ENCODE assay signal across 8 cellular contexts in the genomic region with DNA sequence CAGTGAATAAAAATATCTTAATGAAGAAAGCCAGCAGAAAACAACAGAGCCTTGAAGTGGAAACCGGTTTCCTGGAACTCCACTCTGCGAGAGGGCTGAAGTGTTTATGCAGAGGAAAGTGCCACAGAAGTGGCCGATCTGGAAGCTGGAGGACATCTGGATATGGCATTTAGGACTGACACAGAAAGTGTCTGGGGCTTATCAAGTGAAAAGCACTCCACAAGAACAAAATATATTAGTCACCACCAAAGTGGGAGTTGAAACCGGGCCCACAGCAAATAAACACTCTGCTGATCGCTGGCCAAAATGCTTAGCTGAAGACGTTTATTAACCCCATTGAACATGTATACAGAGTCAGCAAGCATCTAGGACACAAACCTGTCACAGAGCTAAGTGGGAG. TPM values are rescaled to one million over a fixed set of nuclear protein-coding genes. Genes with fewer than 3 reads are reported as not detected.
DNase-seq lines count a peak whose midpoint lies in the region; ATAC-seq and TF ChIP-seq lines count a peak whose summit lies in the region.

No MANE protein-coding gene starts in this region.

- in situ Hi-C loops in GM13977 (cut with MboI; ENCODE audit: low pct_unique_long_range_greater_than_20kb, low sequenced_read_pairs, unreplicated experiment) = no loop called here

- CTCF ChIA-PET in HEK293 (lab: Yijun Ruan, JAX) = interaction anchor here (0.6 to 2.4 kb wide), 4 partner anchors 92 to 960 kb away, joined by 3 to 10 read pairs (median 4); no protein-coding TSS in a partner anchor

- H3K4me3 ChIP-seq in HEK293 (ENCODE audit: low read depth, low read length) (no peak overlapping the region), spleen (no peak overlapping the region)

- TF ChIP-seq POLR2A in spleen (IDR thresholded peaks at IDR 0.05) = no peak

- DNase-seq in SK-N-DZ (ENCODE audit: low spot score) (peak; percentile 53), Right ventricle myocardium superior (no peak), spleen (no peak), SIG-M5 (lab: John Stamatoyannopoulos, UW) (no peak), mesenteric fat pad (ENCODE audit: low spot score) (no peak), cerebellum (ENCODE audit: low spot score) (no peak), GM13977 (ENCODE audit: low spot score) (no peak)

- H3K9me3 ChIP-seq in HEK293 (ENCODE audit: control insufficient read depth, insufficient read depth, low read depth, low read length) (no peaks in the 10 kb centered on the region), spleen (no peaks in the 10 kb centered on the region)

- TF ChIP-seq CTCF in HEK293 (tag by site-specific recombination; IDR thresholded peaks at IDR 0.05) (no peak), spleen (IDR thresholded peaks at IDR 0.05 in 8 of 11, conservative IDR thresholded peaks at IDR 0.05 in 3 of 11) (no peak), GM13977 (IDR thresholded peaks at IDR 0.05; ENCODE audit: extremely low read depth, insufficient read depth, missing control alignments) (no peak)

- no peaks in the 10 kb centered on the region for H3K27me3 ChIP-seq in spleen (replicated peaks in 1 of 7)

- POLR2A ChIA-PET in HEK293 (lab: Yijun Ruan, JAX) = no interaction called here

- H3K27ac ChIP-seq in HEK293 (ENCODE audit: extremely low read depth, low read depth, low read length) (no peak overlapping the region), spleen (peak overlapping the region; percentile 70 to 92 (median 78))

- H3K36me3 ChIP-seq in HEK293 (ENCODE audit: control insufficient read depth in 2 of 2, insufficient read depth in 1 of 2, low read length in 2 of 2) (peaks cover 0 to 4% of the 10 kb centered on the region in 2 experiments; a peak in 1 of 3 replicates), spleen (peaks cover 0 to 11% (median 0%) of the 10 kb centered on the region in 6 donors)

- H3K4me1 ChIP-seq in HEK293 (ENCODE audit: control insufficient read depth, insufficient read depth, low read length) (no peaks in the 10 kb centered on the region; the same call in 1 of the 2 replicates), spleen (peaks cover 50 to 100% (median 92%) of the 10 kb centered on the region in 6 donors)

- peak; percentile 68 for ATAC-seq in Right ventricle myocardium superior (ENCODE audit: poor library complexity)

- intact Hi-C loops in Right ventricle myocardium superior (cut with DNase I) = no loop called here
- intact Hi-C loops in spleen (cut with DNase I; ENCODE audit: low total_unique reads) = no loop called here

- 30 to 41% (median 38%) methylated on average over 6 of the region's 6 CpGs for WGBS in spleen, 5 donors

TF ChIP-seq in HEK293, 187 proteins besides CTCF, POLR2A, EP300 and RAD21 (continues in another document):
- TF ChIP-seq GLI2 (tag by site-specific recombination; IDR thresholded peaks at IDR 0.05; ENCODE audit: borderline replicate concordance, low read depth) (no peak), ZFP69B (tag by site-specific recombination; IDR thresholded peaks at IDR 0.05) (peak; percentile 74), ZBTB48 (tag by site-specific recombination; IDR thresholded peaks at IDR 0.05) (no peak), ZNF623 (tag by site-specific recombination; IDR thresholded peaks at IDR 0.05) (no peak), ZNF112 (tag by site-specific recombination; IDR thresholded peaks at IDR 0.05) (no peak)
- TF ChIP-seq, protein P1, sequence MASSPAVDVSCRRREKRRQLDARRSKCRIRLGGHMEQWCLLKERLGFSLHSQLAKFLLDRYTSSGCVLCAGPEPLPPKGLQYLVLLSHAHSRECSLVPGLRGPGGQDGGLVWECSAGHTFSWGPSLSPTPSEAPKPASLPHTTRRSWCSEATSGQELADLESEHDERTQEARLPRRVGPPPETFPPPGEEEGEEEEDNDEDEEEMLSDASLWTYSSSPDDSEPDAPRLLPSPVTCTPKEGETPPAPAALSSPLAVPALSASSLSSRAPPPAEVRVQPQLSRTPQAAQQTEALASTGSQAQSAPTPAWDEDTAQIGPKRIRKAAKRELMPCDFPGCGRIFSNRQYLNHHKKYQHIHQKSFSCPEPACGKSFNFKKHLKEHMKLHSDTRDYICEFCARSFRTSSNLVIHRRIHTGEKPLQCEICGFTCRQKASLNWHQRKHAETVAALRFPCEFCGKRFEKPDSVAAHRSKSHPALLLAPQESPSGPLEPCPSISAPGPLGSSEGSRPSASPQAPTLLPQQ (tag by site-specific recombination; IDR thresholded peaks at IDR 0.05) = peak; percentile 92; the same call in 1 of the 2 replicates
- TF ChIP-seq, protein P2, sequence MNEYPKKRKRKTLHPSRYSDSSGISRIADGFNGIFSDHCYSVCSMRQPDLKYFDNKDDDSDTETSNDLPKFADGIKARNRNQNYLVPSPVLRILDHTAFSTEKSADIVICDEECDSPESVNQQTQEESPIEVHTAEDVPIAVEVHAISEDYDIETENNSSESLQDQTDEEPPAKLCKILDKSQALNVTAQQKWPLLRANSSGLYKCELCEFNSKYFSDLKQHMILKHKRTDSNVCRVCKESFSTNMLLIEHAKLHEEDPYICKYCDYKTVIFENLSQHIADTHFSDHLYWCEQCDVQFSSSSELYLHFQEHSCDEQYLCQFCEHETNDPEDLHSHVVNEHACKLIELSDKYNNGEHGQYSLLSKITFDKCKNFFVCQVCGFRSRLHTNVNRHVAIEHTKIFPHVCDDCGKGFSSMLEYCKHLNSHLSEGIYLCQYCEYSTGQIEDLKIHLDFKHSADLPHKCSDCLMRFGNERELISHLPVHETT (tag by site-specific recombination; IDR thresholded peaks at IDR 0.05) = no peak
- TF ChIP-seq, protein P3, sequence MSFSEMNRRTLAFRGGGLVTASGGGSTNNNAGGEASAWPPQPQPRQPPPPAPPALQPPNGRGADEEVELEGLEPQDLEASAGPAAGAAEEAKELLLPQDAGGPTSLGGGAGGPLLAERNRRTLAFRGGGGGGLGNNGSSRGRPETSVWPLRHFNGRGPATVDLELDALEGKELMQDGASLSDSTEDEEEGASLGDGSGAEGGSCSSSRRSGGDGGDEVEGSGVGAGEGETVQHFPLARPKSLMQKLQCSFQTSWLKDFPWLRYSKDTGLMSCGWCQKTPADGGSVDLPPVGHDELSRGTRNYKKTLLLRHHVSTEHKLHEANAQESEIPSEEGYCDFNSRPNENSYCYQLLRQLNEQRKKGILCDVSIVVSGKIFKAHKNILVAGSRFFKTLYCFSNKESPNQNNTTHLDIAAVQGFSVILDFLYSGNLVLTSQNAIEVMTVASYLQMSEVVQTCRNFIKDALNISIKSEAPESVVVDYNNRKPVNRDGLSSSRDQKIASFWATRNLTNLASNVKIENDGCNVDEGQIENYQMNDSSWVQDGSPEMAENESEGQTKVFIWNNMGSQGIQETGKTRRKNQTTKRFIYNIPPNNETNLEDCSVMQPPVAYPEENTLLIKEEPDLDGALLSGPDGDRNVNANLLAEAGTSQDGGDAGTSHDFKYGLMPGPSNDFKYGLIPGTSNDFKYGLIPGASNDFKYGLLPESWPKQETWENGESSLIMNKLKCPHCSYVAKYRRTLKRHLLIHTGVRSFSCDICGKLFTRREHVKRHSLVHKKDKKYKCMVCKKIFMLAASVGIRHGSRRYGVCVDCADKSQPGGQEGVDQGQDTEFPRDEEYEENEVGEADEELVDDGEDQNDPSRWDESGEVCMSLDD (tag by site-specific recombination; IDR thresholded peaks at IDR 0.05) = no peak
- TF ChIP-seq, protein P4, sequence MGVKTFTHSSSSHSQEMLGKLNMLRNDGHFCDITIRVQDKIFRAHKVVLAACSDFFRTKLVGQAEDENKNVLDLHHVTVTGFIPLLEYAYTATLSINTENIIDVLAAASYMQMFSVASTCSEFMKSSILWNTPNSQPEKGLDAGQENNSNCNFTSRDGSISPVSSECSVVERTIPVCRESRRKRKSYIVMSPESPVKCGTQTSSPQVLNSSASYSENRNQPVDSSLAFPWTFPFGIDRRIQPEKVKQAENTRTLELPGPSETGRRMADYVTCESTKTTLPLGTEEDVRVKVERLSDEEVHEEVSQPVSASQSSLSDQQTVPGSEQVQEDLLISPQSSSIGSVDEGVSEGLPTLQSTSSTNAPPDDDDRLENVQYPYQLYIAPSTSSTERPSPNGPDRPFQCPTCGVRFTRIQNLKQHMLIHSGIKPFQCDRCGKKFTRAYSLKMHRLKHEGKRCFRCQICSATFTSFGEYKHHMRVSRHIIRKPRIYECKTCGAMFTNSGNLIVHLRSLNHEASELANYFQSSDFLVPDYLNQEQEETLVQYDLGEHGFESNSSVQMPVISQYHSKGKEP (tag by site-specific recombination; IDR thresholded peaks at IDR 0.05) = no peak
- TF ChIP-seq, protein P5, sequence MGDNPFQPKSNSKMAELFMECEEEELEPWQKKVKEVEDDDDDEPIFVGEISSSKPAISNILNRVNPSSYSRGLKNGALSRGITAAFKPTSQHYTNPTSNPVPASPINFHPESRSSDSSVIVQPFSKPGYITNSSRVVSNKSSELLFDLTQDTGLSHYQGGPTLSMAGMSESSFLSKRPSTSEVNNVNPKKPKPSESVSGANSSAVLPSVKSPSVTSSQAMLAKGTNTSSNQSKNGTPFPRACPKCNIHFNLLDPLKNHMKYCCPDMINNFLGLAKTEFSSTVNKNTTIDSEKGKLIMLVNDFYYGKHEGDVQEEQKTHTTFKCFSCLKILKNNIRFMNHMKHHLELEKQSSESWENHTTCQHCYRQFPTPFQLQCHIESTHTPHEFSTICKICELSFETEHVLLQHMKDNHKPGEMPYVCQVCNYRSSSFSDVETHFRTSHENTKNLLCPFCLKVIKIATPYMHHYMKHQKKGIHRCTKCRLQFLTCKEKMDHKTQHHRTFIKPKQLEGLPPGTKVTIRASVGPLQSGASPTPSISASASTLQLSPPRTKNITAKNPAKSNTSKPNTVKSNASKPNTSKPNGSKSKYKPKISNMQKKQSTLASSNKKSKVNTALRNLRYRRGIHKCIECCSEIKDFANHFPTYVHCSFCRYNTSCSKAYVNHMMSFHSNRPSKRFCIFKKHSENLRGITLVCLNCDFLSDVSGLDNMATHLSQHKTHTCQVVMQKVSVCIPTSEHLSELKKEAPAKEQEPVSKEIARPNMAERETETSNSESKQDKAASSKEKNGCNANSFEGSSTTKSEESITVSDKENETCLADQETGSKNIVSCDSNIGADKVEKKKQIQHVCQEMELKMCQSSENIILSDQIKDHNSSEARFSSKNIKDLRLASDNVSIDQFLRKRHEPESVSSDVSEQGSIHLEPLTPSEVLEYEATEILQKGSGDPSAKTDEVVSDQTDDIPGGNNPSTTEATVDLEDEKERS (tag by site-specific recombination; IDR thresholded peaks at IDR 0.05) = no peak

RNA-seq across cellular contexts. Expression of a gene that starts 7.8 kb away (rescaled TPM):
- polyA plus RNA-seq in SK-N-DZ (2014; cell fraction: cytosol; rRNA removed) = 13.3 and 13.5 TPM in 2 replicates
- 27.6 and 38.7 TPM in 2 replicates for polyA plus RNA-seq in SK-N-DZ (2014; cell fraction: nucleus; rRNA removed)
- total RNA-seq in Right ventricle myocardium superior (7.6 TPM), spleen (10 to 100 TPM; 27.8 to 40.8 (median 37.7) TPM), mesenteric fat pad (41.8 TPM), cerebellum (4.7 TPM)
- 10 to 100 TPM; 11.0 to 27.9 (median 21.9) TPM for polyA plus RNA-seq in spleen

RNA-seq across cellular contexts. Expression of a gene that starts 33.8 kb away (rescaled TPM):
- 198 and 218 TPM in 2 replicates for polyA plus RNA-seq in SK-N-DZ (2014; cell fraction: cytosol; rRNA removed)
- 102 and 141 TPM in 2 replicates for polyA plus RNA-seq in SK-N-DZ (2014; cell fraction: nucleus; rRNA removed)
- total RNA-seq in Right ventricle myocardium superior (17.4 TPM), spleen (10 to 100 TPM; 13.8 to 26.9 (median 18.1) TPM), mesenteric fat pad (165 TPM), cerebellum (16.0 TPM)
- 10 to 100 TPM; 37.6 to 53.0 (median 50.7) TPM for polyA plus RNA-seq in spleen
